Comparison of ENCODE assay signal across 23 cellular contexts in the genomic region with DNA sequence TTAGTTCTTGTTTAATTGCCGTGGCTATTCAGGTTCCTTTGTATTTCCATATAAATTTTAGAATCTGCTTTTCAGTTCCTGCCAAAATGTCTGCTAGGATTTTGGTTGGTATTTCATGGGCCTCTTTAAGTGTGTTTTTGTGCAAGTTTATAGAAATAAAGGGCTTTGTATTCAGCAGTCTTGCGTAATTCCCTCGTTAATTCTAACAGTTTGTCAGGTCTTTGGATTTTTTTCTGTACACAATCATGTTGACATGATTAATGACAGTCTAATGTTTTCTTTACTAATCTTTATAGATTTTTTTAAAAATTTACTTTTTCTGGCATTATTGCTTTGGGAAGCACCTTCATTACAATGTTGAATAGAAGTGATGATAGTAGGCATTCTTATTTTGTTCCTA.
"Had no signal": no experiment of that assay in that cellular context is flagged by ENCODE, and none has a peak within 500 bp of the region (broad histone marks: within the 10 kb centered on the region; RNA-seq: fewer than 3 reads in every experiment).

No MANE protein-coding gene starts in this region.

- ATAC-seq: activated CD8-positive, alpha-beta T cell treated with anti-CD3 and anti-CD28 coated beads, Interleukin-2, amount 10 ng/mL, durations not matched to agents 7 days and 5 days; natural killer cell; psoas muscle; right cardiac atrium; stimulated activated memory B cell treated with anti-CD40 and anti-IgM and Interleukin-4, amounts not matched to agents 10 μg/mL and 1 μg/mL and 100 μg/mL, for 72 hours had no signal

- H3K4me3 ChIP-seq: coronary artery, lung, ovary, psoas muscle, smooth muscle cell, testis had no signal

- DNase-seq: activated CD4-positive, alpha-beta T cell treated with anti-CD3 and anti-CD28 coated beads, Interleukin-2, amount 10 ng/mL, durations not matched to agents 24 days and 14 days; activated CD4-positive, CD25-positive, alpha-beta regulatory T cell; activated CD8-positive, alpha-beta T cell treated with anti-CD3 and anti-CD28 coated beads, Interleukin-2, amount 10 ng/mL, durations not matched to agents 7 days and 5 days; activated naive CD4-positive, alpha-beta T cell treated with anti-CD3 and anti-CD28 coated beads for 36 hours; activated T-cell treated with anti-CD3 and anti-CD28 coated beads, Interleukin-2, amount 50 U/mL, for 24 hours; anterior cingulate cortex; erythroblast; foreskin fibroblast; glutamatergic neuron; hippocampal formation; islet precursor cell; natural killer cell; ovary; psoas muscle; right cardiac atrium; stimulated activated CD4-positive, alpha-beta T cell treated with anti-CD3 and anti-CD28 coated beads, Interleukin-4, amount 100 ng/mL, for 24 hours; T-helper 1 cell; T-helper 9 cell; testis had no signal

- H3K27ac ChIP-seq: coronary artery, ovary, psoas muscle, testis had no signal

- H3K36me3 ChIP-seq: ovary had no signal

- H3K9me3 ChIP-seq: ovary, psoas muscle, testis had no signal

- H3K27me3 ChIP-seq: ovary, testis had no signal

- H3K4me2 ChIP-seq: smooth muscle cell had no signal

- H3K4me1 ChIP-seq: psoas muscle, testis had no signal
